ENCODE assay signal across 14 cellular contexts in the genomic region with DNA sequence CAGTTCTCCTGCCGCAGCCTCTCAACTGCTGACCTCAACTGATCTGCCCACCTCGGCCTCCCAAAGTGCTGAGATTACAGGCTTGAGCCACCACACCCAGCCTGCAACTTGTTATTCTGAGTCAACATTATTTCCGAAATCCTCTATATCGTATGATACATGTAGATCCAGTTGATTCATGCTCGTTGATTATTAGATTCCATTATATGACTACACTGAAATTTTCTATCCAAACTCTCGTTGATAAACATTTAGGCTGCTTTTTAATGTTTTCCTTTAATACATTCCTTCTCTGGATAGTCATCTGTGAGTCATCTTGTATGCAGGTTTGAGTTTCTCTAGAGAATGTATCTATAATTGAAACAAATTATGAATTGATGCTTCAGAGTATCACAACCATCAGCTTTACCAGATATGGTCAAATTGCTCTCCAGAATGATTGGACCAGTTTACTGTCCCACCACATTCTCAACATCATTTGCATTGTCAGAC. TPM values are rescaled to one million over a fixed set of nuclear protein-coding genes. Genes with fewer than 3 reads are reported as not detected.
DNase-seq lines count a peak whose midpoint lies in the region; ATAC-seq and TF ChIP-seq lines count a peak whose summit lies in the region.
"Had no signal": no experiment of that assay in that cellular context is flagged by ENCODE, and none has a peak within 500 bp of the region (broad histone marks: within the 10 kb centered on the region; RNA-seq: fewer than 3 reads in every experiment).

No MANE protein-coding gene starts in this region.

- H3K27me3 ChIP-seq in osteoblast (ENCODE audit: insufficient read depth, low read length) (no peaks in the 10 kb centered on the region), right lobe of liver (no peaks in the 10 kb centered on the region)
- H3K27me3 ChIP-seq: esophagus muscularis mucosa had no signal

- DNase-seq in Caki2 (ENCODE audit: low read depth) (peak; percentile 45), RPMI7951 (ENCODE audit: low read depth) (peak; percentile 58), epithelial cell of esophagus (ENCODE audit: low read depth) (peak; percentile 86), osteoblast (ENCODE audit: insufficient read length, low spot score, missing footprints) (peak; percentile 82), right lobe of liver (no peak), NCI-H2107 treated with DMSO at 0.1 percent for 48 hours (lab: John Stamatoyannopoulos, UW; ENCODE audit: unreplicated experiment) (no peak)
- DNase-seq in natural killer cell treated with Interleukin-12 subunit alpha and Interleukin-12 subunit beta and Interleukin-15 and Interleukin-18, amount 100 ng/mL, for 72 hours (ENCODE audit: low spot score): no peak
- DNase-seq: activated CD4-positive, alpha-beta memory T cell treated with anti-CD3 and anti-CD28 coated beads, Interleukin-2, amount 10 ng/mL, durations not matched to agents 7 days and 5 days; DMS79 treated with DMSO at 0.1 percent for 48 hours; mesendoderm; NCI-H510A treated with DMSO at 0.1 percent for 48 hours had no signal

- H4K20me1 ChIP-seq in osteoblast (ENCODE audit: insufficient read depth, low read length): peaks cover 12% of the 10 kb centered on the region

- H3K27ac Mint-ChIP-seq in natural killer cell treated with Interleukin-12 subunit alpha and Interleukin-12 subunit beta and Interleukin-15 and Interleukin-18, amount 100 ng/mL, for 72 hours: no peak overlapping the region
- H3K27ac Mint-ChIP-seq: activated CD4-positive, alpha-beta memory T cell treated with anti-CD3 and anti-CD28 coated beads, Interleukin-2, amount 10 ng/mL, durations not matched to agents 7 days and 5 days had no signal

- H3K9me3 ChIP-seq in osteoblast (ENCODE audit: low read depth, low read length) (no peaks in the 10 kb centered on the region), right lobe of liver (no peaks in the 10 kb centered on the region)
- H3K9me3 ChIP-seq: esophagus muscularis mucosa had no signal

- H3K9me3 Mint-ChIP-seq in natural killer cell treated with Interleukin-12 subunit alpha and Interleukin-12 subunit beta and Interleukin-15 and Interleukin-18, amount 100 ng/mL, for 72 hours: no peaks in the 10 kb centered on the region
- H3K9me3 Mint-ChIP-seq: activated CD4-positive, alpha-beta memory T cell treated with anti-CD3 and anti-CD28 coated beads, Interleukin-2, amount 10 ng/mL, durations not matched to agents 7 days and 5 days had no signal

- H2AFZ ChIP-seq in osteoblast (ENCODE audit: low read length): no peak overlapping the region

- no peak for ATAC-seq in natural killer cell treated with Interleukin-12 subunit alpha and Interleukin-12 subunit beta and Interleukin-15 and Interleukin-18, amount 100 ng/mL, for 72 hours
- ATAC-seq in right lobe of liver: no peak
- ATAC-seq in GM21447 (IDR thresholded peaks at IDR 0.05; ENCODE audit: unreplicated experiment): no peak

- peaks cover 48 to 49% of the 10 kb centered on the region in 2 donors for H3K4me1 Mint-ChIP-seq in natural killer cell treated with Interleukin-12 subunit alpha and Interleukin-12 subunit beta and Interleukin-15 and Interleukin-18, amount 100 ng/mL, for 72 hours (ENCODE audit: low read depth in 2 of 2)

- 64% methylated on average over 4 of the region's 6 CpGs for WGBS in right lobe of liver (ENCODE audit: insufficient coverage, low coverage, low lambda C conversion rate, missing lambda C conversion rate)

- H3K27ac ChIP-seq in osteoblast (ENCODE audit: low read depth, low read length) (peak overlapping the region; percentile 72), right lobe of liver (no peak overlapping the region)
- H3K27ac ChIP-seq: KMS-11 had no signal

- peak overlapping the region; percentile 56 for H3K4me2 ChIP-seq in osteoblast (ENCODE audit: insufficient read depth, low read length)
- H3K4me2 ChIP-seq: KMS-11 had no signal

- intact Hi-C loops in right lobe of liver (cut with DNase I): no loop called here

- no peak for TF ChIP-seq CTCF in epithelial cell of esophagus (IDR thresholded peaks at IDR 0.05; ENCODE audit: insufficient read depth, low read depth, low read length, missing control alignments)
- no peak for TF ChIP-seq CTCF in osteoblast (IDR thresholded peaks at IDR 0.05; ENCODE audit: extremely low read depth, low read depth, low read length)
- no peak for TF ChIP-seq CTCF in right lobe of liver (IDR thresholded peaks at IDR 0.05)

- H3K36me3 ChIP-seq in osteoblast (ENCODE audit: insufficient read depth, low read length) (peaks cover 30% of the 10 kb centered on the region), right lobe of liver (peaks cover 0 to 6% (median 2%) of the 10 kb centered on the region in 4 donors)

- peaks cover 10% of the 10 kb centered on the region for H3K36me3 Mint-ChIP-seq in natural killer cell treated with Interleukin-12 subunit alpha and Interleukin-12 subunit beta and Interleukin-15 and Interleukin-18, amount 100 ng/mL, for 72 hours

- no peak overlapping the region for H3K4me3 Mint-ChIP-seq in natural killer cell treated with Interleukin-12 subunit alpha and Interleukin-12 subunit beta and Interleukin-15 and Interleukin-18, amount 100 ng/mL, for 72 hours
- H3K4me3 Mint-ChIP-seq: activated CD4-positive, alpha-beta memory T cell treated with anti-CD3 and anti-CD28 coated beads, Interleukin-2, amount 10 ng/mL, durations not matched to agents 7 days and 5 days had no signal

- in situ Hi-C loops in Caki2 (cut with HindIII; ENCODE audit: low pct_unique_long_range_greater_than_20kb, low sequenced_read_pairs): no loop called here

- peaks cover 84% of the 10 kb centered on the region for H3K79me2 ChIP-seq in osteoblast (ENCODE audit: insufficient read depth, low read length)

- no peaks in the 10 kb centered on the region for H3K27me3 Mint-ChIP-seq in natural killer cell treated with Interleukin-12 subunit alpha and Interleukin-12 subunit beta and Interleukin-15 and Interleukin-18, amount 100 ng/mL, for 72 hours
- H3K27me3 Mint-ChIP-seq: activated CD4-positive, alpha-beta memory T cell treated with anti-CD3 and anti-CD28 coated beads, Interleukin-2, amount 10 ng/mL, durations not matched to agents 7 days and 5 days had no signal

- H3K4me1 ChIP-seq in osteoblast (ENCODE audit: insufficient read depth, low read length) (peaks cover 42% of the 10 kb centered on the region), right lobe of liver (peaks cover 0 to 14% (median 5%) of the 10 kb centered on the region in 4 donors)

- H3K4me3 ChIP-seq in epithelial cell of esophagus (ENCODE audit: low read length) (no peak overlapping the region), osteoblast (ENCODE audit: insufficient read depth, low read length) (peak overlapping the region; percentile 31), right lobe of liver (no peak overlapping the region)
- H3K4me3 ChIP-seq: esophagus muscularis mucosa had no signal

- no peak for TF ChIP-seq POLR2A in right lobe of liver (IDR thresholded peaks at IDR 0.05)

RNA-seq across cellular contexts. Expression of a gene that starts 4.1 kb away (rescaled TPM):
- total RNA-seq in Caki2 (2014; rRNA removed; shearing (Covaris generic); ENCODE audit: low replicate concordance): 31.2 and 61.3 TPM in 2 replicates
- 43.0 and 45.4 TPM in 2 replicates for total RNA-seq in RPMI7951 (2014; rRNA removed; shearing (Covaris generic))
- total RNA-seq in osteoblast: 41.5 and 44.5 TPM in 2 replicates
- total RNA-seq in natural killer cell treated with Interleukin-12 subunit alpha and Interleukin-12 subunit beta and Interleukin-15 and Interleukin-18, amount 100 ng/mL, for 72 hours: 10 to 100 TPM; 37.9 to 57.5 TPM
- total RNA-seq in right lobe of liver: 1 to 10 TPM; 6.0 to 10.0 (median 8.1) TPM

RNA-seq across cellular contexts. Expression of a gene that starts 49.4 kb away (rescaled TPM):
- total RNA-seq in Caki2 (2014; rRNA removed; shearing (Covaris generic); ENCODE audit: low replicate concordance): 58.3 and 75.7 TPM in 2 replicates
- total RNA-seq in RPMI7951 (2014; rRNA removed; shearing (Covaris generic)): 56.5 and 57.9 TPM in 2 replicates
- 4.7 and 5.0 TPM in 2 replicates for total RNA-seq in osteoblast
- 10 to 100 TPM; 17.1 to 34.9 TPM for total RNA-seq in natural killer cell treated with Interleukin-12 subunit alpha and Interleukin-12 subunit beta and Interleukin-15 and Interleukin-18, amount 100 ng/mL, for 72 hours
- 1 to 10 TPM in 5 of 6 experiments, under 1 TPM in 1; 0.95 to 3.8 (median 1.1) TPM for total RNA-seq in right lobe of liver

Comparison
In these comparisons a context has a peak if more than half of its experiments do, and no peak if none do; other contexts are left out.
1. DNase-seq: peak in Caki2 (single experiment), RPMI7951 (single experiment), epithelial cell of esophagus (single experiment) and osteoblast (single experiment); none in natural killer cell treated with Interleukin-12 subunit alpha and Interleukin-12 subunit beta and Interleukin-15 and Interleukin-18, amount 100 ng/mL, for 72 hours (single experiment), right lobe of liver (0 of 3) and NCI-H2107 treated with DMSO at 0.1 percent for 48 hours (single experiment).